8 cellular contexts compared by ENCODE assay signal in genomic region chr19:2983351-2984195, GRCh38. TPM values are rescaled to one million over a fixed set of nuclear protein-coding genes. Genes with fewer than 3 reads are reported as not detected.
DNase-seq lines count a peak whose midpoint lies in the region; ATAC-seq and TF ChIP-seq lines count a peak whose summit lies in the region.

No MANE protein-coding gene starts in this region.

- no peaks in the 10 kb centered on the region for H4K20me1 ChIP-seq in Loucy (ENCODE audit: insufficient read depth, low read length, poor library complexity, severe bottlenecking)

- H3K4me1 ChIP-seq in Loucy (ENCODE audit: insufficient read depth, low read length, poor library complexity, severe bottlenecking) (peaks cover 4% of the 10 kb centered on the region), right atrium auricular region (peaks cover 0 to 31% of the 10 kb centered on the region in 2 donors)

- no peak overlapping the region for H3K9ac ChIP-seq in Loucy (ENCODE audit: low read depth, low read length, poor library complexity, severe bottlenecking)

- peak overlapping the region; percentile 4 for H3K4me2 ChIP-seq in Loucy (ENCODE audit: low read depth, low read length, poor library complexity, severe bottlenecking)

- TF ChIP-seq CTCF in Loucy (conservative IDR thresholded peaks at IDR 0.05; ENCODE audit: low read length) (no peak), right atrium auricular region (IDR thresholded peaks at IDR 0.05) (no peak)

- no peaks in the 10 kb centered on the region for H3F3A ChIP-seq in Loucy (ENCODE audit: low read depth)

- no peaks in the 10 kb centered on the region for H3K36me3 ChIP-seq in Loucy (ENCODE audit: insufficient read depth, low read length)
- H3K36me3 ChIP-seq in right atrium auricular region, result no peaks in the 10 kb centered on the region

- 7 to 11% (median 9%) methylated on average over 18 to 23 of the region's 23 CpGs for WGBS in adipose tissue, 3 donors

- H3K9me2 ChIP-seq in Loucy (replicated peaks; ENCODE audit: low read depth, low read length), result no peaks in the 10 kb centered on the region

- H3K27ac ChIP-seq in adipose tissue (ENCODE audit: low read depth, low read length) (peak overlapping the region; percentile 90), right atrium auricular region (peak overlapping the region; percentile 83 to 85)

- H2AFZ ChIP-seq in Loucy (ENCODE audit: low read length), result no peak overlapping the region

- H3K79me2 ChIP-seq in Loucy (ENCODE audit: insufficient read depth, low read length), result no peaks in the 10 kb centered on the region

- H3K9me3 ChIP-seq in Loucy (ENCODE audit: insufficient read depth, low read depth, low read length) (no peaks in the 10 kb centered on the region), right atrium auricular region (no peaks in the 10 kb centered on the region)

- ATAC-seq in GM18868 (IDR thresholded peaks at IDR 0.05; ENCODE audit: unreplicated experiment), result no peak

- H3K4me3 ChIP-seq in Loucy (ENCODE audit: low read length, poor library complexity, severe bottlenecking) (no peak overlapping the region), right atrium auricular region (peak overlapping the region; percentile 31 to 47)

- H3K27me3 ChIP-seq in Loucy (ENCODE audit: insufficient read depth, low read length, poor library complexity, severe bottlenecking) (no peaks in the 10 kb centered on the region), right atrium auricular region (no peaks in the 10 kb centered on the region)

- DNase-seq in AG08396 (ENCODE audit: low spot score), result peak; percentile 58
- DNase-seq in right atrium auricular region (ENCODE audit: low spot score), result peak; percentile 82
- DNase-seq in retina, result peak; percentile 92
- DNase-seq in GOT3 (lab: John Stamatoyannopoulos, UW), result no peak
- no peak for DNase-seq in activated effector memory CD4-positive, alpha-beta T cell treated with anti-CD3 and anti-CD28 coated beads, Interleukin-2, amount 50 U/mL, for 16 hours

RNA-seq across cellular contexts. Expression of gene TLE6, which starts 6.2 kb away (rescaled TPM):
- 1 to 10 TPM in 2 of 3 donors, under 1 TPM in 1; 0.77 to 2.2 (median 1.8) TPM for polyA plus RNA-seq in adipose tissue
- 1 to 10 TPM; 2.1 to 5.2 TPM for total RNA-seq in right atrium auricular region

RNA-seq across cellular contexts. Expression of gene ZNF77, which starts 38.8 kb away (rescaled TPM):
- 1 to 10 TPM; 1.1 to 2.1 (median 1.7) TPM for polyA plus RNA-seq in adipose tissue
- total RNA-seq in right atrium auricular region, result 1 to 10 TPM; 1.7 to 4.2 TPM

RNA-seq across cellular contexts. Expression of gene TLE2, which starts 45.5 kb away (rescaled TPM):
- polyA plus RNA-seq in adipose tissue, result 10 to 100 TPM; 21.1 to 53.6 (median 25.2) TPM
- total RNA-seq in right atrium auricular region, result 100 to 1,000 TPM in 1 of 2 donors, 10 to 100 TPM in 1; 41.2 to 101 TPM

Comparison
In these comparisons a context has a peak if more than half of its experiments do, and no peak if none do; other contexts are left out.
1. DNase-seq: peak in AG08396 (single experiment), right atrium auricular region (single experiment) and retina (single experiment); none in GOT3 (single experiment) and activated effector memory CD4-positive, alpha-beta T cell treated with anti-CD3 and anti-CD28 coated beads, Interleukin-2, amount 50 U/mL, for 16 hours (single experiment).